ENCODE assay signal across 23 cellular contexts in the genomic region with DNA sequence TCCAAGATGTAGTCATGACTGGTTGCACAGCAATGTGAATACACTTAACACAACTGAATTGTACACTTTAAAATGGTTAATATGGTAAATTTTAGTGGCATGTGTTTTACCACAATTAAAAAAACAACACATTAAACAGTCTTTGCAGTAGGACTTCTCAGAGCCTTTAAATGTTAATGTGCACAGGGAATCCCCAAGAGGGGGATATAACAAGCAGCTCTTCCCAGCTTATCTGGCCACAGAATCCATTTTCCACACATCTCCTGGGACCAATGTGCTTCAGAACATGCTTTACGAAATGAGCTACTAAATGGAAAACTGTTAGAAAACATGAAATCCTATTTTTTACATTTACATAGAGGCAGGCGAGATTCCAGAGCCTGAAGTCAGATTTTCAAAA.
"Had no signal": no experiment of that assay in that cellular context is flagged by ENCODE, and none has a peak within 500 bp of the region (broad histone marks: within the 10 kb centered on the region; RNA-seq: fewer than 3 reads in every experiment).

No MANE protein-coding gene starts in this region.

- H3K27me3 Mint-ChIP-seq: activated CD4-positive, alpha-beta memory T cell treated with anti-CD3 and anti-CD28 coated beads, Interleukin-2, amount 10 ng/mL, durations not matched to agents 7 days and 5 days; activated CD4-positive, alpha-beta T cell treated with anti-CD3 and anti-CD28 coated beads, Interleukin-2, amount 10 ng/mL, durations not matched to agents 24 days and 14 days; activated T-helper 17 cell treated with anti-CD3 and anti-CD28 coated beads, Interleukin-2, amount 50 U/mL, for 72 hours; stimulated activated memory B cell treated with anti-CD40 and anti-IgM and Interleukin-4, amounts not matched to agents 10 μg/mL and 1 μg/mL and 100 μg/mL, for 72 hours had no signal

- ATAC-seq: activated T-helper 17 cell treated with anti-CD3 and anti-CD28 coated beads, Interleukin-2, amount 50 U/mL, for 72 hours; body of pancreas; foreskin keratinocyte; left colon; lower lobe of right lung; mucosa of descending colon; right lobe of liver; stimulated activated memory B cell treated with anti-CD40 and anti-IgM and Interleukin-4, amounts not matched to agents 10 μg/mL and 1 μg/mL and 100 μg/mL, for 72 hours had no signal

- H3K4me3 ChIP-seq: body of pancreas, cardiac muscle cell, lower lobe of right lung, mucosa of descending colon, right lobe of liver, testis, uterus had no signal

- H3K27ac Mint-ChIP-seq: activated CD4-positive, alpha-beta memory T cell treated with anti-CD3 and anti-CD28 coated beads, Interleukin-2, amount 10 ng/mL, durations not matched to agents 7 days and 5 days; activated CD4-positive, alpha-beta T cell treated with anti-CD3 and anti-CD28 coated beads, Interleukin-2, amount 10 ng/mL, durations not matched to agents 24 days and 14 days; activated T-helper 17 cell treated with anti-CD3 and anti-CD28 coated beads, Interleukin-2, amount 50 U/mL, for 72 hours; stimulated activated memory B cell treated with anti-CD40 and anti-IgM and Interleukin-4, amounts not matched to agents 10 μg/mL and 1 μg/mL and 100 μg/mL, for 72 hours; T-helper 1 cell treated with Interleukin-12 subunit alpha and Interleukin-12 subunit beta and Interleukin-4 antibody, amounts not matched to agents 30 μg/mL and 1 μg/mL, for 36 hours had no signal

- DNase-seq: activated CD4-positive, alpha-beta memory T cell treated with anti-CD3 and anti-CD28 coated beads, Interleukin-2, amount 10 ng/mL, durations not matched to agents 7 days and 5 days; activated CD4-positive, alpha-beta T cell treated with anti-CD3 and anti-CD28 coated beads, Interleukin-2, amount 10 ng/mL, durations not matched to agents 24 days and 14 days; activated CD4-positive, CD25-positive, alpha-beta regulatory T cell; anterior cingulate cortex; body of pancreas; foreskin keratinocyte; hypothalamus; left colon; lower lobe of right lung; mesendoderm; mucosa of descending colon; nucleus accumbens; right lobe of liver; small intestine; testis; uterus had no signal

- H3K9me3 ChIP-seq: body of pancreas, lower lobe of right lung, mucosa of descending colon, right lobe of liver, testis, uterus had no signal

- H3K9me3 Mint-ChIP-seq: activated CD4-positive, alpha-beta memory T cell treated with anti-CD3 and anti-CD28 coated beads, Interleukin-2, amount 10 ng/mL, durations not matched to agents 7 days and 5 days; activated CD4-positive, alpha-beta T cell treated with anti-CD3 and anti-CD28 coated beads, Interleukin-2, amount 10 ng/mL, durations not matched to agents 24 days and 14 days; activated T-helper 17 cell treated with anti-CD3 and anti-CD28 coated beads, Interleukin-2, amount 50 U/mL, for 72 hours; stimulated activated memory B cell treated with anti-CD40 and anti-IgM and Interleukin-4, amounts not matched to agents 10 μg/mL and 1 μg/mL and 100 μg/mL, for 72 hours; T-helper 1 cell treated with Interleukin-12 subunit alpha and Interleukin-12 subunit beta and Interleukin-4 antibody, amounts not matched to agents 30 μg/mL and 1 μg/mL, for 36 hours had no signal

- H2AFZ ChIP-seq: parathyroid adenoma had no signal

- H3K4me3 Mint-ChIP-seq: activated CD4-positive, alpha-beta memory T cell treated with anti-CD3 and anti-CD28 coated beads, Interleukin-2, amount 10 ng/mL, durations not matched to agents 7 days and 5 days; activated CD4-positive, alpha-beta T cell treated with anti-CD3 and anti-CD28 coated beads, Interleukin-2, amount 10 ng/mL, durations not matched to agents 24 days and 14 days; activated T-helper 17 cell treated with anti-CD3 and anti-CD28 coated beads, Interleukin-2, amount 50 U/mL, for 72 hours; stimulated activated memory B cell treated with anti-CD40 and anti-IgM and Interleukin-4, amounts not matched to agents 10 μg/mL and 1 μg/mL and 100 μg/mL, for 72 hours; T-helper 1 cell treated with Interleukin-12 subunit alpha and Interleukin-12 subunit beta and Interleukin-4 antibody, amounts not matched to agents 30 μg/mL and 1 μg/mL, for 36 hours had no signal

- H3K27ac ChIP-seq: body of pancreas, cardiac muscle cell, foreskin keratinocyte, lower lobe of right lung, parathyroid adenoma, right lobe of liver, testis, uterus had no signal

- H3K27me3 ChIP-seq: body of pancreas, cardiac muscle cell, foreskin keratinocyte, right lobe of liver, testis, uterus had no signal

- FAIRE-seq: endometrium, islet of Langerhans, small intestine had no signal

- H3K4me1 ChIP-seq: body of pancreas, right lobe of liver had no signal

- H3K9ac ChIP-seq: parathyroid adenoma had no signal

- H3K36me3 ChIP-seq: cardiac muscle cell, lower lobe of right lung, right lobe of liver, uterus had no signal
